Comparison of ENCODE assay signal across 16 cellular contexts in the genomic region with DNA sequence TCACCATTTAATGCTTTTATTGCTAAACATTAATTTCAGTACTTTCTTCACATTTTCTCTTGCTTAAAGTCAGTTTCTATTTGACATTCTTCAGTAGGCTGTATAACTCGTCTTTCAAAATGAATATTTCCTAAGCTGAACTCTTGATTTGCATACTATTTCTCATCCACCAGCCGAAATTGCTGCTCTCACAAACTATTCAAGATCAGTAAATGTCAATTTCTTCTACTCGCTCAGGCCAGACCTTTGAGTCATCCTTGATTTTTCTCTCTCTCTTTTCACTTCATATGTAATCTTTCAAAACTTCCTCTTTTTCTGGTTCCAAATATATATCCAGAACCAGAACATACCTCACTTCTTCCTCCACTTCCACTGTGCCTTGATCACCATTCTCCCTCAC.
A peak's percentile ranks its signal among the peaks of the same experiment; 100 is the strongest.
DNase-seq lines count a peak whose midpoint lies in the region; ATAC-seq and TF ChIP-seq lines count a peak whose summit lies in the region.
"Had no signal": no experiment of that assay in that cellular context is flagged by ENCODE, and none has a peak within 500 bp of the region (broad histone marks: within the 10 kb centered on the region; RNA-seq: fewer than 3 reads in every experiment).

No MANE protein-coding gene starts in this region.

- H3K9ac ChIP-seq in OCI-LY3 (ENCODE audit: low read length), result no peak overlapping the region; the same call in 1 of the 2 replicates

- peak overlapping the region; percentile 79 for H3K27ac ChIP-seq in OCI-LY3 (ENCODE audit: low read length)

- H4K20me1 ChIP-seq in OCI-LY3 (ENCODE audit: insufficient read depth, low read length), result no peaks in the 10 kb centered on the region

- peaks cover 36% of the 10 kb centered on the region for H3K4me1 ChIP-seq in OCI-LY3 (ENCODE audit: low read length)
- H3K4me1 ChIP-seq: HAP-1 had no signal

- TF ChIP-seq CTCF in OCI-LY3 (IDR thresholded peaks at IDR 0.05; ENCODE audit: low read depth, low read length), result no peak

- H2AFZ ChIP-seq in OCI-LY3 (ENCODE audit: low read depth, low read length), result no peak overlapping the region

- no peak for DNase-seq in DMS53 (lab: John Stamatoyannopoulos, UW)
- no peak for DNase-seq in T-helper 1 cell
- DNase-seq in DMS114 treated with DMSO at 0.1 percent for 48 hours (lab: John Stamatoyannopoulos, UW; ENCODE audit: unreplicated experiment), result no peak
- no peak for DNase-seq in effector CD4-positive, alpha-beta T cell
- DNase-seq: C1 segment of cervical spinal cord, NCI-H1105, NCI-H1694 treated with DMSO at 0.1 percent for 48 hours, NCI-H446 treated with DMSO at 0.1 percent for 48 hours, NCI-H774, SHP77, T-helper 9 cell had no signal

- H3K4me3 ChIP-seq in OCI-LY3 (ENCODE audit: low read length), result peak overlapping the region; percentile 19
- H3K4me3 ChIP-seq: HAP-1 had no signal

- H3K27me3 ChIP-seq in OCI-LY3 (ENCODE audit: low read depth, low read length), result no peaks in the 10 kb centered on the region

- no peaks in the 10 kb centered on the region for H3K79me2 ChIP-seq in OCI-LY3 (ENCODE audit: low read length)

- H3K4me2 ChIP-seq in OCI-LY3 (ENCODE audit: low read length), result peak overlapping the region; percentile 60

- H3K9me3 ChIP-seq in OCI-LY3 (ENCODE audit: insufficient read depth, low read length), result no peaks in the 10 kb centered on the region
- H3K9me3 ChIP-seq: HAP-1 had no signal

- ATAC-seq in GM18511 (IDR thresholded peaks at IDR 0.05; ENCODE audit: unreplicated experiment) (peak; percentile 75), GM21390 (IDR thresholded peaks at IDR 0.05; ENCODE audit: unreplicated experiment) (peak; percentile 66), HG02885 (IDR thresholded peaks at IDR 0.05; ENCODE audit: poor library complexity, unreplicated experiment) (peak; percentile 48)

- no peaks in the 10 kb centered on the region for H3K36me3 ChIP-seq in OCI-LY3 (replicated peaks; ENCODE audit: low read depth, low read length)
- H3K36me3 ChIP-seq: HAP-1 had no signal
